Comparison of ENCODE assay signal across 8 cellular contexts in the genomic region with DNA sequence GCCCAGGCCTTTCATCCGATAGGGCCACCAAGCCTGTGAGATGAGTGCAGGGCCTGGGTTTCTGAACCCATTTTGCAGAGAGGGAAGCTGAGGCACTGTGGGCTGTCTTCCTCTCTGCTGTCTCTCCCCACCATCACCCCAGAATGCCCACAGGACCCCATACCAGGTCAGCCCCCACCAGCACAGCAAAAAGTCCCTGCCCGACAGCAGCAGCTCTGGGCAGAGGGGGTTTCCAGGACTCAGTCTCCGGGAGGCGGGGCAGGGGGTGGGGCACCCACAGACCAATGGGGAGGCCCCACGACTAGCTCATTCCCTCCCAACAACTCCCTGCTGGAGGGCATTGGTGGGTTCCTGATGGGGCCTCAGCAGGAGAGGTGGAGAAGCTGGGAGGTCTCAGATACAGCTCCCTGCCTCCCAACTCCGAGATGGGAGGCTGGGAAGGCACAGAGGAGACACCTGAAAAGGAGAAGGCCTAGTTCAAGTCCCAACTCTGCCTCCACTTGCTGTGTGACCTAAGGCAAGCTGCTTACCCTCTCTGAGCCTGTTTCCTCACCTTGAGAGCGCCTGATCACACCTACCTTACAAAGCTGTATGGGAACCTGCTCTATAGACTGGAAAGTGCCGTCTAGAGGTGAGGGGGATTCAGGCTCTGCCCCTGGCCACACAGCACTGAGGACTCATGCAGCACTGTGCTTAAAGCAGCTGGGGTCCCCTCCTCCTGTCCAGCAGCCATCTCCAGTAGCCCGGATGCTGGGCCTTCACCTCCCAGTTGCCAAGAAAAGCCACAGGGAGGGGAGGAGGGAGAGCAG. TPM values are rescaled to one million over a fixed set of nuclear protein-coding genes. Genes with fewer than 3 reads are reported as not detected.
A peak's percentile ranks its signal among the peaks of the same experiment; 100 is the strongest.
DNase-seq lines count a peak whose midpoint lies in the region; ATAC-seq and TF ChIP-seq lines count a peak whose summit lies in the region.

No MANE protein-coding gene starts in this region.

- no peak overlapping the region for H3K14ac ChIP-seq in neuronal stem cell (ENCODE audit: low read length)

- no peak overlapping the region for H3K4ac ChIP-seq in neuronal stem cell (ENCODE audit: low read length)

- H2BK12ac ChIP-seq in neuronal stem cell (ENCODE audit: low read length), result no peak overlapping the region

- H3K4me1 ChIP-seq in colonic mucosa, result peaks cover 5% of the 10 kb centered on the region
- H3K4me1 ChIP-seq in neuronal stem cell (ENCODE audit: control insufficient read depth in 2 of 2, insufficient read depth in 1 of 2, low read depth in 1 of 2, low read length in 2 of 2), result peaks cover 12 to 21% of the 10 kb centered on the region in 2 donors
- peaks cover 6 to 37% of the 10 kb centered on the region in 2 donors for H3K4me1 ChIP-seq in uterus

- H4K91ac ChIP-seq in neuronal stem cell (ENCODE audit: low read depth, low read length, poor library complexity), result no peak overlapping the region

- no peak overlapping the region for H2AFZ ChIP-seq in neuronal stem cell (ENCODE audit: low read length)

- H3K79me1 ChIP-seq in neuronal stem cell (ENCODE audit: low read depth, low read length), result peaks cover 1% of the 10 kb centered on the region

- H3K4me2 ChIP-seq in neuronal stem cell (ENCODE audit: insufficient read depth, low read length, poor library complexity, severe bottlenecking), result no peak overlapping the region

- H3K23ac ChIP-seq in neuronal stem cell (ENCODE audit: low read depth, low read length, poor library complexity), result no peak overlapping the region

- H3K9me3 ChIP-seq in colonic mucosa, result no peaks in the 10 kb centered on the region
- no peaks in the 10 kb centered on the region for H3K9me3 ChIP-seq in neuronal stem cell (replicated peaks in 1 of 2; ENCODE audit: control insufficient read depth in 2 of 2, insufficient read depth in 1 of 2, low read depth in 1 of 2, low read length in 2 of 2)
- H3K9me3 ChIP-seq in uterus, result no peaks in the 10 kb centered on the region

- H2AK5ac ChIP-seq in neuronal stem cell (ENCODE audit: low read depth, low read length), result peak overlapping the region; percentile 6

- H3K4me3 ChIP-seq in colonic mucosa, result no peak overlapping the region
- H3K4me3 ChIP-seq in neuronal stem cell (ENCODE audit: low read length in 2 of 2), result no peak overlapping the region
- peak overlapping the region in 1 of 2 donors; percentile 65 for H3K4me3 ChIP-seq in uterus

- intact Hi-C loops in colonic mucosa (cut with DNase I), result no loop called here
- intact Hi-C loops in uterus (cut with DNase I; ENCODE audit: low total_unique reads), result no loop called here

- H4K8ac ChIP-seq in neuronal stem cell (ENCODE audit: low read depth, low read length), result no peak overlapping the region

- H2BK15ac ChIP-seq in neuronal stem cell (ENCODE audit: low read length), result peak overlapping the region; percentile 67

- H3K27me3 ChIP-seq in colonic mucosa (peaks cover 10% of the 10 kb centered on the region), neuronal stem cell (ENCODE audit: control insufficient read depth in 3 of 3, insufficient read depth in 3 of 3, low read depth in 1 of 3, low read length in 3 of 3) (peaks cover 3 to 22% (median 21%) of the 10 kb centered on the region in 3 experiments), uterus (no peaks in the 10 kb centered on the region)

- TF ChIP-seq POLR2A in uterus (IDR thresholded peaks at IDR 0.05), result peak; percentile 21 to 32

- no peaks in the 10 kb centered on the region for H3K36me3 ChIP-seq in colonic mucosa
- no peaks in the 10 kb centered on the region for H3K36me3 ChIP-seq in neuronal stem cell (replicated peaks in 1 of 2; ENCODE audit: control insufficient read depth in 2 of 2, insufficient read depth in 2 of 2, low read length in 2 of 2)
- H3K36me3 ChIP-seq in uterus, result no peaks in the 10 kb centered on the region

- no CpG with 5 or more reads among the region's 9 CpGs for WGBS in neuronal stem cell (ENCODE audit: extremely low coverage in 2 of 2, insufficient read length in 2 of 2, insufficient replicate concordance in 1 of 2), 2 donors

- H3K9ac ChIP-seq in colonic mucosa (ENCODE audit: low read depth in 2 of 2, low read length in 2 of 2), result peak overlapping the region; percentile 50 to 54
- H3K9ac ChIP-seq in neuronal stem cell (ENCODE audit: low read depth, low read length, poor library complexity), result no peak overlapping the region

- no peak overlapping the region for H2BK120ac ChIP-seq in neuronal stem cell (ENCODE audit: low read depth, low read length)

- DNase-seq in EH (ENCODE audit: low read depth), result peak; percentile 26
- DNase-seq in colonic mucosa, result peak; percentile 50
- no peak for DNase-seq in neuronal stem cell (ENCODE audit: low spot score)
- DNase-seq in uterus, result peak; percentile 79 to 80
- DNase-seq in putamen (ENCODE audit: low spot score), result no peak
- DNase-seq in SW480 (ENCODE audit: low spot score), result no peak

- no peak for TF ChIP-seq CTCF in colonic mucosa (IDR thresholded peaks at IDR 0.05)
- TF ChIP-seq CTCF in uterus (IDR thresholded peaks at IDR 0.05), result no peak

- peak overlapping the region; percentile 62 for H3K27ac ChIP-seq in colonic mucosa
- H3K27ac ChIP-seq in neuronal stem cell (replicated peaks; ENCODE audit: low read length), result no peak overlapping the region
- H3K27ac ChIP-seq in uterus, result peak overlapping the region; percentile 95 to 99

- peak overlapping the region; percentile 55 for H3K18ac ChIP-seq in neuronal stem cell (ENCODE audit: low read length)

- H2BK5ac ChIP-seq in neuronal stem cell (ENCODE audit: low read length), result peak overlapping the region; percentile 54

- ATAC-seq in activated CD4-positive, CD25-positive, alpha-beta regulatory T cell treated with anti-CD3 and anti-CD28 coated beads, Interleukin-2, amount 50 U/mL, for 24 hours, result peak; percentile 26 to 30
- ATAC-seq in GM18511 (IDR thresholded peaks at IDR 0.05; ENCODE audit: unreplicated experiment), result no peak

RNA-seq across cellular contexts. Expression of a gene that starts 3.5 kb away (rescaled TPM):
- total RNA-seq in colonic mucosa, result 10 to 100 TPM; 15.0 to 21.1 TPM
- 9.3 TPM for polyA plus RNA-seq in neuronal stem cell (2013, experiment 1 of 2)
- polyA plus RNA-seq in neuronal stem cell (2013, experiment 2 of 2), result 9.2 TPM
- total RNA-seq in uterus, result 100 to 1,000 TPM in 2 of 4 donors, 10 to 100 TPM in 2; 16.0 to 128 (median 102) TPM

RNA-seq across cellular contexts. Expression of a gene that starts 51.9 kb away (rescaled TPM):
- under 1 TPM in 1 of 2 donors, not detected in 1; 0.45 TPM for total RNA-seq in colonic mucosa
- polyA plus RNA-seq in neuronal stem cell (2013, experiment 1 of 2), result 2.4 TPM
- polyA plus RNA-seq in neuronal stem cell (2013, experiment 2 of 2), result 2.0 TPM
- under 1 TPM in 1 of 4 donors, not detected in 3; 0.69 TPM for total RNA-seq in uterus

Comparison
In these comparisons a context has a peak if more than half of its experiments do, and no peak if none do; other contexts are left out.
1. DNase-seq: peak in EH (single experiment), colonic mucosa (single experiment) and uterus (2 of 2); none in neuronal stem cell (single experiment), putamen (single experiment) and SW480 (single experiment).